18 cellular contexts compared by ENCODE assay signal in the genomic region with DNA sequence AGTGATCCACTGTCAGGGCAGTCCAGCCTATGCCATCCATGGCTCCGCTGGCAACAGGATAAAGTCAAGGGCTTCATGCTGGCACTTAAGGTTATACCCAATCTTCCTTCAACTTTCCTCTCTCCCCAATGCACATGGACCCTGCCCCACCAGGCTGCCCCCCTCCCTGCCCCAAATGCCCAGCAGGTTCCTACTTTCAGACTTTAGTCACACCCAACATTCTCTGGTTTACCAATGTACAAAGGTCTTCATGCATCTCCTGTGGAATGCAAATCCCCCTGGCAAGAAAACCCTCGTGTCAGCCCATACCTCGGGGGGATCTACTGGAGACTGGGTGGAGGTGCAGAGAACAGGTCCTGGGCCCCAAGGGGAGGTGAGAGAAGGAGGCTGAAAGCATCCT. TPM values are rescaled to one million over a fixed set of nuclear protein-coding genes. Genes with fewer than 3 reads are reported as not detected.
DNase-seq lines count a peak whose midpoint lies in the region; ATAC-seq and TF ChIP-seq lines count a peak whose summit lies in the region.
"Had no signal": no experiment of that assay in that cellular context is flagged by ENCODE, and none has a peak within 500 bp of the region (broad histone marks: within the 10 kb centered on the region; RNA-seq: fewer than 3 reads in every experiment).

No MANE protein-coding gene starts in this region.

- peaks cover 1% of the 10 kb centered on the region for H3K9me3 Mint-ChIP-seq in glutamatergic neuron (ENCODE audit: unreplicated experiment)
- H3K9me3 Mint-ChIP-seq: activated T-helper 17 cell treated with anti-CD3 and anti-CD28 coated beads, Interleukin-2, amount 50 U/mL, for 72 hours had no signal

- POLR2A ChIA-PET in SK-N-SH (lab: Yijun Ruan, JAX): no interaction called here

- H3K4me1 ChIP-seq in SK-N-SH (ENCODE audit: control insufficient read depth in 1 of 2, insufficient read depth in 2 of 2, low read depth in 1 of 2, low read length in 1 of 2) (peaks cover 4 to 55% of the 10 kb centered on the region in 2 experiments; a peak in 3 of 4 replicates), fibroblast of lung (ENCODE audit: control insufficient read depth, extremely low read depth, insufficient read depth, low read length) (peaks cover 42% of the 10 kb centered on the region), prostate gland (replicated peaks) (no peaks in the 10 kb centered on the region), upper lobe of right lung (peaks cover 21% of the 10 kb centered on the region)

- no peak for TF ChIP-seq RAD21 in SK-N-SH (IDR thresholded peaks at IDR 0.05; ENCODE audit: low read length)

- peaks cover 64% of the 10 kb centered on the region for H3F3A ChIP-seq in SK-N-SH (replicated peaks; ENCODE audit: insufficient read depth)

- CTCF ChIA-PET in SK-N-SH (lab: Yijun Ruan, JAX): interaction anchor here (0.9 to 1.2 kb wide), 2 partner anchors 65 to 79 kb away, joined by 3 read pairs; no protein-coding TSS in a partner anchor

- ATAC-seq in SK-N-SH treated with all-trans-retinoic acid at 6 μM for 48 hours (no peak), upper lobe of right lung (no peak)
- ATAC-seq: activated T-helper 17 cell treated with anti-CD3 and anti-CD28 coated beads, Interleukin-2, amount 50 U/mL, for 72 hours; HepG2 had no signal

- H3K4me2 ChIP-seq in SK-N-SH (peak overlapping the region; percentile 51), fibroblast of lung (ENCODE audit: extremely low read depth, insufficient read depth, low read length) (no peak overlapping the region)

- no peak overlapping the region for H3K4me3 Mint-ChIP-seq in glutamatergic neuron (ENCODE audit: unreplicated experiment)
- H3K4me3 Mint-ChIP-seq: activated T-helper 17 cell treated with anti-CD3 and anti-CD28 coated beads, Interleukin-2, amount 50 U/mL, for 72 hours; dendritic cell treated with granulocyte-macrophage colony-stimulating factor and Interleukin-4, amounts not matched to agents 40 ng/mL and 50 ng/mL, for 4 days had no signal

- H4K20me1 ChIP-seq in SK-N-SH (ENCODE audit: insufficient read depth) (no peaks in the 10 kb centered on the region), fibroblast of lung (ENCODE audit: control insufficient read depth, extremely low read depth, insufficient read depth, low read length) (no peaks in the 10 kb centered on the region)

- H3K79me2 ChIP-seq in SK-N-SH (ENCODE audit: insufficient read depth) (peaks cover 5% of the 10 kb centered on the region), fibroblast of lung (ENCODE audit: control insufficient read depth, insufficient read depth, low read length) (no peaks in the 10 kb centered on the region)

- H3K27ac Mint-ChIP-seq in glutamatergic neuron (ENCODE audit: unreplicated experiment): no peak overlapping the region
- H3K27ac Mint-ChIP-seq: activated T-helper 17 cell treated with anti-CD3 and anti-CD28 coated beads, Interleukin-2, amount 50 U/mL, for 72 hours; dendritic cell treated with granulocyte-macrophage colony-stimulating factor and Interleukin-4, amounts not matched to agents 40 ng/mL and 50 ng/mL, for 4 days had no signal

- H3K27ac ChIP-seq in SK-N-SH (ENCODE audit: low read depth in 2 of 2, low read length in 1 of 2) (peak overlapping the region; percentile 70 to 99; a peak in 3 of 4 replicates), fibroblast of lung (ENCODE audit: insufficient read depth, low read length) (peak overlapping the region; percentile 84), prostate gland (peak overlapping the region; percentile 28 to 67), upper lobe of right lung (peak overlapping the region; percentile 75)
- H3K27ac ChIP-seq: 22Rv1 had no signal

- no peaks in the 10 kb centered on the region for H3K9me2 ChIP-seq in SK-N-SH

- H3K27me3 Mint-ChIP-seq in glutamatergic neuron (ENCODE audit: unreplicated experiment): peaks cover 6% of the 10 kb centered on the region

- no peaks in the 10 kb centered on the region for H3K9me3 ChIP-seq in SK-N-SH
- no peaks in the 10 kb centered on the region for H3K9me3 ChIP-seq in fibroblast of lung (ENCODE audit: control insufficient read depth, insufficient read depth, low read depth, low read length)
- H3K9me3 ChIP-seq in prostate gland: no peaks in the 10 kb centered on the region
- no peaks in the 10 kb centered on the region for H3K9me3 ChIP-seq in upper lobe of right lung

- H3K9ac ChIP-seq in SK-N-SH (peak overlapping the region; percentile 44), fibroblast of lung (ENCODE audit: insufficient read depth, low read length) (no peak overlapping the region)

- H3K36me3 Mint-ChIP-seq in glutamatergic neuron (ENCODE audit: unreplicated experiment): no peaks in the 10 kb centered on the region

- H3K27me3 ChIP-seq in SK-N-SH (ENCODE audit: insufficient read depth): no peaks in the 10 kb centered on the region
- H3K27me3 ChIP-seq in fibroblast of lung (ENCODE audit: control insufficient read depth, insufficient read depth, low read length): no peaks in the 10 kb centered on the region
- H3K27me3 ChIP-seq in prostate gland (replicated peaks; ENCODE audit: insufficient read depth): no peaks in the 10 kb centered on the region
- no peaks in the 10 kb centered on the region for H3K27me3 ChIP-seq in upper lobe of right lung

- intact Hi-C loops in prostate gland (cut with DNase I): no loop called here
- intact Hi-C loops in upper lobe of right lung (cut with DNase I): no loop called here

- no peak for TF ChIP-seq EP300 in SK-N-SH (IDR thresholded peaks at IDR 0.05; ENCODE audit: borderline replicate concordance in 1 of 2, low read depth in 1 of 2, low read length in 1 of 2)

- WGBS in SK-N-SH (ENCODE audit: low lambda C conversion rate): 96% methylated on average over 3 of the region's 3 CpGs
- 84% methylated on average over 3 of the region's 3 CpGs for WGBS in prostate gland

- TF ChIP-seq CTCF in SK-N-SH (IDR thresholded peaks at IDR 0.05): no peak
- no peak for TF ChIP-seq CTCF in fibroblast of lung (conservative IDR thresholded peaks at IDR 0.05 in 1 of 2, IDR thresholded peaks at IDR 0.05 in 1 of 2; ENCODE audit: low read depth in 1 of 2, low read length in 2 of 2)
- TF ChIP-seq CTCF in prostate gland (IDR thresholded peaks at IDR 0.05): no peak
- TF ChIP-seq CTCF in upper lobe of right lung (IDR thresholded peaks at IDR 0.05): no peak
- TF ChIP-seq CTCF in glutamatergic neuron (IDR thresholded peaks at IDR 0.05; ENCODE audit: partially characterized antibody, unreplicated experiment): no peak

- TF ChIP-seq POLR2A in prostate gland (IDR thresholded peaks at IDR 0.05): no peak

- no peak overlapping the region for H2AFZ ChIP-seq in SK-N-SH (ENCODE audit: low read depth)
- no peak overlapping the region for H2AFZ ChIP-seq in fibroblast of lung (ENCODE audit: low read length)

- H3K36me3 ChIP-seq in SK-N-SH (replicated peaks in 1 of 2; ENCODE audit: control insufficient read depth in 1 of 2, insufficient read depth in 2 of 2, low read length in 1 of 2): no peaks in the 10 kb centered on the region
- no peaks in the 10 kb centered on the region for H3K36me3 ChIP-seq in fibroblast of lung (ENCODE audit: control insufficient read depth, insufficient read depth, low read length)
- no peaks in the 10 kb centered on the region for H3K36me3 ChIP-seq in prostate gland
- no peaks in the 10 kb centered on the region for H3K36me3 ChIP-seq in upper lobe of right lung

- peaks cover 11% of the 10 kb centered on the region for H3K4me1 Mint-ChIP-seq in glutamatergic neuron (ENCODE audit: low read depth, unreplicated experiment)
- H3K4me1 Mint-ChIP-seq: activated T-helper 17 cell treated with anti-CD3 and anti-CD28 coated beads, Interleukin-2, amount 50 U/mL, for 72 hours had no signal

- DNase-seq in SK-N-SH: no peak
- no peak for DNase-seq in fibroblast of lung (ENCODE audit: low read depth in 2 of 2)
- DNase-seq in prostate gland (ENCODE audit: low spot score): no peak
- DNase-seq in upper lobe of right lung: no peak
- no peak for DNase-seq in NCI-H2196 treated with DMSO at 0.1 percent for 48 hours (lab: John Stamatoyannopoulos, UW; ENCODE audit: unreplicated experiment)
- no peak for DNase-seq in glutamatergic neuron
- DNase-seq in NCI-H748 (lab: John Stamatoyannopoulos, UW; ENCODE audit: unreplicated experiment): no peak
- DNase-seq: H7; midbrain; NCI-H2081 treated with DMSO at 0.1 percent for 48 hours; NCI-H526 treated with DMSO at 0.1 percent for 48 hours; posterior cingulate gyrus; stimulated activated CD4-positive, alpha-beta T cell treated with anti-CD3 and anti-CD28 coated beads, Interleukin-4, amount 100 ng/mL, for 24 hours had no signal

- no peak overlapping the region for H3K4me3 ChIP-seq in SK-N-SH (ENCODE audit: low read depth in 2 of 2, low read length in 1 of 2)
- no peak overlapping the region for H3K4me3 ChIP-seq in fibroblast of lung (replicated peaks in 1 of 4; ENCODE audit: control extremely low read depth in 1 of 4, insufficient read depth in 1 of 4, low read depth in 3 of 4, low read length in 4 of 4)
- no peak overlapping the region for H3K4me3 ChIP-seq in prostate gland
- no peak overlapping the region for H3K4me3 ChIP-seq in upper lobe of right lung

TF ChIP-seq in SK-N-SH, 30 proteins besides CTCF, POLR2A, EP300 and RAD21 (continues in another document):
- TF ChIP-seq RCOR1 (IDR thresholded peaks at IDR 0.05; ENCODE audit: low read length): no peak
- TF ChIP-seq TEAD4 (IDR thresholded peaks at IDR 0.05; ENCODE audit: borderline replicate concordance, insufficient read depth): no peak

TF ChIP-seq in SK-N-SH treated with all-trans-retinoic acid at 6 μM for 48 hours, 23 proteins besides CTCF, POLR2A, EP300 and RAD21 (continues in another document):
- TF ChIP-seq, protein P1, sequence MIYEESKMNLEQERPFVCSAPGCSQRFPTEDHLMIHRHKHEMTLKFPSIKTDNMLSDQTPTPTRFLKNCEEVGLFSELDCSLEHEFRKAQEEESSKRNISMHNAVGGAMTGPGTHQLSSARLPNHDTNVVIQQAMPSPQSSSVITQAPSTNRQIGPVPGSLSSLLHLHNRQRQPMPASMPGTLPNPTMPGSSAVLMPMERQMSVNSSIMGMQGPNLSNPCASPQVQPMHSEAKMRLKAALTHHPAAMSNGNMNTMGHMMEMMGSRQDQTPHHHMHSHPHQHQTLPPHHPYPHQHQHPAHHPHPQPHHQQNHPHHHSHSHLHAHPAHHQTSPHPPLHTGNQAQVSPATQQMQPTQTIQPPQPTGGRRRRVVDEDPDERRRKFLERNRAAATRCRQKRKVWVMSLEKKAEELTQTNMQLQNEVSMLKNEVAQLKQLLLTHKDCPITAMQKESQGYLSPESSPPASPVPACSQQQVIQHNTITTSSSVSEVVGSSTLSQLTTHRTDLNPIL (CRISPR knock-in tag; IDR thresholded peaks at IDR 0.05; ENCODE audit: low read depth): no peak
- TF ChIP-seq ZC3H10 (CRISPR knock-in tag; IDR thresholded peaks at IDR 0.05) (no peak), ARNTL (CRISPR knock-in tag; IDR thresholded peaks at IDR 0.05; ENCODE audit: borderline replicate concordance, low read depth) (no peak)

RNA-seq across cellular contexts. Expression of gene MCFD2, which starts 59.3 kb away (rescaled TPM):
- polyA plus RNA-seq in SK-N-SH (2012; rRNA removed) (88.2 and 123 TPM in 2 replicates), fibroblast of lung (231 and 328 TPM in 2 replicates)
- 123 and 126 TPM in 2 replicates for polyA plus RNA-seq in SK-N-SH (2012; cell fraction: cytosol; rRNA removed)
- polyA plus RNA-seq in SK-N-SH (2012; cell fraction: nucleus; rRNA removed): 41.1 and 69.7 TPM in 2 replicates
- total RNA-seq in fibroblast of lung (145 and 151 TPM in 2 replicates), prostate gland (10 to 100 TPM; 77.9 to 88.4 TPM), upper lobe of right lung (104 TPM), glutamatergic neuron (ENCODE audit: unreplicated experiment) (33.0 TPM)
- 131 and 161 TPM in 2 replicates for polyA plus RNA-seq in fibroblast of lung (2012)
- 80.1 and 106 TPM in 2 replicates for polyA minus RNA-seq in fibroblast of lung (ENCODE audit: low replicate concordance)
